In genomic region chr16:1657841-1658240, GRCh38 we compare ENCODE assay signal across 24 cellular contexts.
"Had no signal": no experiment of that assay in that cellular context is flagged by ENCODE, and none has a peak within 500 bp of the region (broad histone marks: within the 10 kb centered on the region; RNA-seq: fewer than 3 reads in every experiment).

No MANE protein-coding gene starts in this region.

- H3K9me3 ChIP-seq: ascending aorta, body of pancreas had no signal

- DNase-seq: activated B cell treated with CpG ODN at 0.5 μM for 24 hours; activated CD4-positive, alpha-beta memory T cell treated with anti-CD3 and anti-CD28 coated beads for 36 hours; activated CD4-positive, alpha-beta T cell treated with anti-CD3 and anti-CD28 coated beads for 1 hour; activated CD4-positive, alpha-beta T cell treated with anti-CD3 and anti-CD28 coated beads, Interleukin-2, amount 10 ng/mL, durations not matched to agents 24 days and 14 days; activated CD8-positive, alpha-beta memory T cell treated with anti-CD3 and anti-CD28 coated beads for 24 hours; activated gamma-delta T cell; activated naive CD4-positive, alpha-beta T cell treated with anti-CD3 and anti-CD28 coated beads, Interleukin-2, amount 50 U/mL, for 16 hours; activated T-cell treated with anti-CD3 and anti-CD28 coated beads, Interleukin-2, amount 50 U/mL, for 4 hours; amniotic stem cell; body of pancreas; Kasumi-1; NCI-H1048; NCI-H1417; NCI-H1694; NCI-H2029 treated with DMSO at 0.1 percent for 48 hours; NCI-H510A treated with DMSO at 0.1 percent for 48 hours; PC-3; SIG-M5; T-helper 17 cell; T-helper 9 cell had no signal

- H3K27me3 Mint-ChIP-seq: activated B cell treated with CpG ODN at 0.5 μM for 24 hours; activated CD4-positive, alpha-beta memory T cell treated with anti-CD3 and anti-CD28 coated beads for 36 hours; activated CD4-positive, alpha-beta T cell treated with anti-CD3 and anti-CD28 coated beads, Interleukin-2, amount 10 ng/mL, durations not matched to agents 24 days and 14 days; activated T-helper 17 cell treated with anti-CD3 and anti-CD28 coated beads, Interleukin-2, amount 50 U/mL, for 72 hours; central memory CD8-positive, alpha-beta T cell; T-helper 17 cell had no signal

- ATAC-seq: activated T-cell treated with anti-CD3 and anti-CD28 coated beads, Interleukin-2, amount 50 U/mL, for 4 hours; activated T-helper 17 cell treated with anti-CD3 and anti-CD28 coated beads, Interleukin-2, amount 50 U/mL, for 72 hours; body of pancreas; HepG2; PC-3; T-helper 17 cell had no signal

- H3K4me3 Mint-ChIP-seq: activated B cell treated with CpG ODN at 0.5 μM for 24 hours; activated CD4-positive, alpha-beta memory T cell treated with anti-CD3 and anti-CD28 coated beads for 36 hours; activated CD4-positive, alpha-beta T cell treated with anti-CD3 and anti-CD28 coated beads, Interleukin-2, amount 10 ng/mL, durations not matched to agents 24 days and 14 days; activated T-cell treated with anti-CD3 and anti-CD28 coated beads, Interleukin-2, amount 50 U/mL, for 4 hours; activated T-helper 17 cell treated with anti-CD3 and anti-CD28 coated beads, Interleukin-2, amount 50 U/mL, for 72 hours; central memory CD8-positive, alpha-beta T cell; T-helper 17 cell had no signal

- H3K27ac ChIP-seq: ascending aorta, body of pancreas had no signal

- H3K27me3 ChIP-seq: ascending aorta, body of pancreas had no signal

- H3K4me1 Mint-ChIP-seq: activated B cell treated with CpG ODN at 0.5 μM for 24 hours; activated CD4-positive, alpha-beta T cell treated with anti-CD3 and anti-CD28 coated beads, Interleukin-2, amount 10 ng/mL, durations not matched to agents 24 days and 14 days; activated T-helper 17 cell treated with anti-CD3 and anti-CD28 coated beads, Interleukin-2, amount 50 U/mL, for 72 hours; central memory CD8-positive, alpha-beta T cell had no signal

- H3K9me3 Mint-ChIP-seq: activated B cell treated with CpG ODN at 0.5 μM for 24 hours; activated CD4-positive, alpha-beta memory T cell treated with anti-CD3 and anti-CD28 coated beads for 36 hours; activated CD4-positive, alpha-beta T cell treated with anti-CD3 and anti-CD28 coated beads, Interleukin-2, amount 10 ng/mL, durations not matched to agents 24 days and 14 days; activated T-cell treated with anti-CD3 and anti-CD28 coated beads, Interleukin-2, amount 50 U/mL, for 4 hours; activated T-helper 17 cell treated with anti-CD3 and anti-CD28 coated beads, Interleukin-2, amount 50 U/mL, for 72 hours; central memory CD8-positive, alpha-beta T cell had no signal

- H3K4me3 ChIP-seq: ascending aorta, body of pancreas had no signal

- H3K27ac Mint-ChIP-seq: activated CD4-positive, alpha-beta memory T cell treated with anti-CD3 and anti-CD28 coated beads for 36 hours; activated CD4-positive, alpha-beta T cell treated with anti-CD3 and anti-CD28 coated beads, Interleukin-2, amount 10 ng/mL, durations not matched to agents 24 days and 14 days; activated T-helper 17 cell treated with anti-CD3 and anti-CD28 coated beads, Interleukin-2, amount 50 U/mL, for 72 hours; T-helper 17 cell had no signal

- H3K4me1 ChIP-seq: ascending aorta, body of pancreas had no signal
